In the genomic region with DNA sequence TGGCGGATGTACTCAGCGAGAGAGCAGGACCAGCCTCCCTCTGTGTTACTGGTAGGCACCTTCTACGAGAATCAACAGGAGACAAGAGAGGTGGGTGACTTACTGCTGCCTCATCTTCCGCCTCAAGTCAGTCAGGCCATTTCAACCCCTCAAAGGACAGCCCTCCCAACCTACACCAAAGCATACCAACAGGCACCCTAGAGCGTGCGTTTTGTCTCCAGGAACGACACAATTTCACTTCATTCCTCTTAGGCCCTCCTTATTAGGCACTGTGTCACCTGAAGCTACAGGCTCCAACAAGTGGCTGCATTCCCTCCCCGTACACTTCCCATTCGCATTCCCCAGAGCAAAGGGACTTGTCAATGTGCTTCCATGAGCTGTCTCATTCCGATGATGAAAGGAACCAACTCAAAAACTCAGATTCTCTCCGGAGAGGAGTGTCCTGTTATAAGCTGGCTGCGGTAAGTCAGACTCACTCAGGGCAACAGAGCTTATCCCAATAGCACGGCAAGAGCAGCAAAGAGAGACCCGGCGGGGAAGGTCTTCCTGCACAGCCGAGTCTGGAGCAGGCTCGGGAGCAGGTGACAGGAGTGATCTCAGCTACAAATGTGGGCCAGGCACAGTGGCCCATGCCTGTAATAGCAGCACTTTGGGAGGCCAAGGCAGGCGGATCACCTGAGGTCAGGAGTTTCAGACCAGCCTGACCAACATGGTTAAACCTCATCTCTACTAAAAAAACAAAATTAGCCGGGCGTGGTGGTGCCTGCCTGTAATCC, we compare ENCODE assay signal across 19 cellular contexts.
"Had no signal": no experiment of that assay in that cellular context is flagged by ENCODE, and none has a peak within 500 bp of the region (broad histone marks: within the 10 kb centered on the region; RNA-seq: fewer than 3 reads in every experiment).

No MANE protein-coding gene starts in this region.

- H3K27ac ChIP-seq: esophagus muscularis mucosa, left ventricle myocardium inferior had no signal

- DNase-seq: activated CD4-positive, alpha-beta T cell treated with anti-CD3 and anti-CD28 coated beads, Interleukin-2, amount 50 U/mL, for 48 hours; activated CD4-positive, CD25-positive, alpha-beta regulatory T cell treated with anti-CD3 and anti-CD28 coated beads, Interleukin-2, amount 50 U/mL, for 72 hours; activated effector memory CD4-positive, alpha-beta T cell treated with Interleukin-2 at 50 U/mL for 16 hours; activated naive CD4-positive, alpha-beta T cell treated with anti-CD3 and anti-CD28 coated beads, Interleukin-2, amount 50 U/mL, for 16 hours; activated T-cell treated with anti-CD3 and anti-CD28 coated beads, Interleukin-2, amount 50 U/mL, for 4 hours; hypothalamus; left ventricle myocardium inferior; mesendoderm; natural killer cell; stimulated activated CD4-positive, alpha-beta T cell treated with anti-CD3 and anti-CD28 coated beads, Interleukin-1b, Interleukin-23, amount 100 ng/mL, for 48 hours; substantia nigra; T-helper 1 cell; T1000; upper lobe of left lung had no signal

- H3K27me3 ChIP-seq: esophagus muscularis mucosa, upper lobe of left lung had no signal

- H3K4me3 ChIP-seq: esophagus muscularis mucosa, left ventricle myocardium inferior, upper lobe of left lung had no signal

- ATAC-seq: activated T-cell treated with anti-CD3 and anti-CD28 coated beads, Interleukin-2, amount 50 U/mL, for 4 hours; natural killer cell; right cardiac atrium; SK-N-SH treated with all-trans-retinoic acid at 6 μM for 48 hours; stimulated activated effector memory CD8-positive, alpha-beta T cell treated with anti-CD3 and anti-CD28 coated beads, Interleukin-12 subunit alpha, Interleukin-12 subunit beta, amount 100 ng/mL, for 72 hours had no signal

- H3K9me3 ChIP-seq: esophagus muscularis mucosa, left ventricle myocardium inferior, upper lobe of left lung had no signal

- H3K27me3 Mint-ChIP-seq: progenitor cell of endocrine pancreas had no signal

- H3K27ac Mint-ChIP-seq: natural killer cell; stimulated activated effector memory CD8-positive, alpha-beta T cell treated with anti-CD3 and anti-CD28 coated beads, Interleukin-12 subunit alpha, Interleukin-12 subunit beta, amount 100 ng/mL, for 72 hours had no signal

- H3K4me3 Mint-ChIP-seq: activated T-cell treated with anti-CD3 and anti-CD28 coated beads, Interleukin-2, amount 50 U/mL, for 4 hours; natural killer cell; stimulated activated effector memory CD8-positive, alpha-beta T cell treated with anti-CD3 and anti-CD28 coated beads, Interleukin-12 subunit alpha, Interleukin-12 subunit beta, amount 100 ng/mL, for 72 hours had no signal

- H3K9me3 Mint-ChIP-seq: activated T-cell treated with anti-CD3 and anti-CD28 coated beads, Interleukin-2, amount 50 U/mL, for 4 hours; natural killer cell; stimulated activated effector memory CD8-positive, alpha-beta T cell treated with anti-CD3 and anti-CD28 coated beads, Interleukin-12 subunit alpha, Interleukin-12 subunit beta, amount 100 ng/mL, for 72 hours had no signal
